In the genomic region with DNA sequence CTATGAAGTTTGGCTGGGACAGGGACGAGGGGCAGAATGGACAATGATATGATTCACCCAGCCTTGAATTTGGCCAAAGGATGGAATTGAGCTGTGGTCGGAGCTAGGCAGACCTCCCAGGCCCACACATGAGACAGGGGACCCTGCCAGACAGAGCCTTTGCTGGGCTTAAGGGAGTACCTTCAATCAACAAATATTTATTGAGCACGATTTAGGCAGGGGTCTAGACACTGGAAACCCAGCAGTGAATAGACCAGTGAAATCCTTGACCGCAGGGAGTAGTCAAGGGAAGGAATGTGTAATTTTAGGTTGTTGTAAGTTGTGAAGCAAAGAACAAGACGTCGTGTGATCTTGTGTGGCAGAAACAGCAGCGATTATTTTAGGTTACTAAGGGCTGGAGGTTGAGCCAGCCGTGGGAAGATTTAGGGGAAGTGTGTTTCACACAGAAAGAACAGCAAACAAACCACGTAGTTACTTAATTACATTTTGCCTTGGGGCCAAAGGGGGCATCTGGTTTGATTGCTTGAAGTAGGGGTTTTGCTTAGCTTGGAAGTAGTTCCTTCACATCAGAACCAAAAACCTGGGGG, we compare ENCODE assay signal across 8 cellular contexts. TPM values are rescaled to one million over a fixed set of nuclear protein-coding genes. Genes with fewer than 3 reads are reported as not detected.
DNase-seq lines count a peak whose midpoint lies in the region; ATAC-seq and TF ChIP-seq lines count a peak whose summit lies in the region.

No MANE protein-coding gene starts in this region.

- H3K36me3 ChIP-seq in RWPE2 (ENCODE audit: low read depth) (no peaks in the 10 kb centered on the region), upper lobe of right lung (no peaks in the 10 kb centered on the region)

- no peak overlapping the region for H3K4me3 ChIP-seq in RWPE2 (ENCODE audit: severe bottlenecking)
- peak overlapping the region; percentile 96 for H3K4me3 ChIP-seq in upper lobe of right lung

- H3K27ac ChIP-seq in RWPE2 (ENCODE audit: poor library complexity, severe bottlenecking) (peak overlapping the region; percentile 63), upper lobe of right lung (peak overlapping the region; percentile 95)

- no peaks in the 10 kb centered on the region for H3K9me3 ChIP-seq in RWPE2 (ENCODE audit: severe bottlenecking)
- no peaks in the 10 kb centered on the region for H3K9me3 ChIP-seq in upper lobe of right lung

- peaks cover 20% of the 10 kb centered on the region for H3K4me1 ChIP-seq in RWPE2 (ENCODE audit: insufficient read depth, poor library complexity, severe bottlenecking)
- peaks cover 35% of the 10 kb centered on the region for H3K4me1 ChIP-seq in upper lobe of right lung

- H3K9me3 Mint-ChIP-seq in brain (peaks cover 0 to 9% (median 0%) of the 10 kb centered on the region in 5 experiments), mesothelial cell of epicardium (no peaks in the 10 kb centered on the region)

- peaks cover 17% of the 10 kb centered on the region for H3K4me1 Mint-ChIP-seq in brain
- peaks cover 19% of the 10 kb centered on the region for H3K4me1 Mint-ChIP-seq in mesothelial cell of epicardium

- TF ChIP-seq CTCF in RWPE2 (IDR thresholded peaks at IDR 0.05; ENCODE audit: poor library complexity, severe bottlenecking) (no peak), brain (conservative IDR thresholded peaks at IDR 0.05) (no peak), mesothelial cell of epicardium (IDR thresholded peaks at IDR 0.05; ENCODE audit: unreplicated experiment) (no peak), upper lobe of right lung (IDR thresholded peaks at IDR 0.05) (no peak)

- ATAC-seq in RWPE2 (ENCODE audit: low read depth) (no peak), upper lobe of right lung (peak; percentile 63)

- intact Hi-C loops in upper lobe of right lung (cut with DNase I): no loop called here

- H3K27me3 ChIP-seq in RWPE2 (ENCODE audit: insufficient read depth, poor library complexity, severe bottlenecking): no peaks in the 10 kb centered on the region
- no peaks in the 10 kb centered on the region for H3K27me3 ChIP-seq in upper lobe of right lung

- H3K27me3 Mint-ChIP-seq in brain (peaks cover 5% of the 10 kb centered on the region), mesothelial cell of epicardium (ENCODE audit: low read depth) (peaks cover 1% of the 10 kb centered on the region)

- H3K27ac Mint-ChIP-seq in brain (peak overlapping the region; percentile 44 to 88 (median 59)), mesothelial cell of epicardium (peak overlapping the region; percentile 76)

- H3K4me3 Mint-ChIP-seq in brain (peak overlapping the region; percentile 88 to 93 (median 90)), mesothelial cell of epicardium (peak overlapping the region; percentile 79)

- H3K36me3 Mint-ChIP-seq in brain (peaks cover 15% of the 10 kb centered on the region), mesothelial cell of epicardium (no peaks in the 10 kb centered on the region)

- peak; percentile 34 for DNase-seq in stimulated activated CD4-positive, alpha-beta T cell treated with anti-CD3 and anti-CD28 coated beads, Interleukin-15, amount 100 ng/mL, for 24 hours
- no peak for DNase-seq in stimulated activated CD4-positive, alpha-beta T cell treated with anti-CD3 and anti-CD28 coated beads, Interleukin-12 subunit alpha, Interleukin-12 subunit beta, amount 100 ng/mL, for 4 hours
- DNase-seq in RWPE2 (ENCODE audit: low spot score) (no peak), mesothelial cell of epicardium (ENCODE audit: low spot score in 2 of 2, unreplicated experiment in 2 of 2) (no peak), upper lobe of right lung (no peak), GM19240 (ENCODE audit: insufficient read length, low spot score) (no peak), NCI-H510A treated with DMSO at 0.1 percent for 48 hours (lab: John Stamatoyannopoulos, UW) (no peak)

RNA-seq across cellular contexts. Expression of gene AP1M2, which starts 16.9 kb away (rescaled TPM):
- 60.8 TPM for polyA plus RNA-seq in brain (ENCODE audit: insufficient read depth, low read depth, low replicate concordance)
- total RNA-seq in mesothelial cell of epicardium (25.9 to 32.5 TPM (median 32.1 TPM) in 3 replicates), upper lobe of right lung (37.8 TPM)

RNA-seq across cellular contexts. Expression of gene SLC44A2, which starts 21.4 kb away (rescaled TPM):
- 143 TPM for polyA plus RNA-seq in brain (ENCODE audit: insufficient read depth, low read depth, low replicate concordance)
- total RNA-seq in mesothelial cell of epicardium (340 to 349 TPM (median 342 TPM) in 3 replicates), upper lobe of right lung (293 TPM)

RNA-seq across cellular contexts. Expression of gene CDKN2D, which starts 35.2 kb away (rescaled TPM):
- polyA plus RNA-seq in brain (ENCODE audit: insufficient read depth, low read depth, low replicate concordance): 91.5 TPM
- total RNA-seq in mesothelial cell of epicardium (2.6 to 3.1 TPM (median 2.7 TPM) in 3 replicates), upper lobe of right lung (10.5 TPM)

RNA-seq across cellular contexts. Expression of gene KRI1, which starts 38.2 kb away (rescaled TPM):
- polyA plus RNA-seq in brain (ENCODE audit: insufficient read depth, low read depth, low replicate concordance): 23.3 TPM
- 27.4 to 31.2 TPM (median 30.6 TPM) in 3 replicates for total RNA-seq in mesothelial cell of epicardium
- 19.6 TPM for total RNA-seq in upper lobe of right lung

RNA-seq across cellular contexts. Expression of gene ILF3, which starts 50.2 kb away (rescaled TPM):
- polyA plus RNA-seq in brain (ENCODE audit: insufficient read depth, low read depth, low replicate concordance): 261 TPM
- total RNA-seq in mesothelial cell of epicardium (606 to 617 TPM (median 613 TPM) in 3 replicates), upper lobe of right lung (182 TPM)
